In genomic region chr10:44640429-44640828, GRCh38 we compare ENCODE assay signal across 16 cellular contexts.
DNase-seq lines count a peak whose midpoint lies in the region; ATAC-seq and TF ChIP-seq lines count a peak whose summit lies in the region.
"Had no signal": no experiment of that assay in that cellular context is flagged by ENCODE, and none has a peak within 500 bp of the region (broad histone marks: within the 10 kb centered on the region; RNA-seq: fewer than 3 reads in every experiment).

No MANE protein-coding gene starts in this region.

- dilution Hi-C loops in IMR-90 (cut with HindIII; ENCODE audit: low sequenced_read_pairs, unreplicated experiment): no loop called here

- TF ChIP-seq POLR2A in IMR-90 (IDR thresholded peaks at IDR 0.05; ENCODE audit: low read depth, low read length) (no peak), spleen (IDR thresholded peaks at IDR 0.05) (no peak)

- no peaks in the 10 kb centered on the region for H3K36me3 ChIP-seq in IMR-90 (ENCODE audit: control insufficient read depth, insufficient read depth, low read length)
- no peaks in the 10 kb centered on the region for H3K36me3 ChIP-seq in PC-3 (ENCODE audit: low read depth, low read length)
- no peaks in the 10 kb centered on the region for H3K36me3 ChIP-seq in mucosa of descending colon (ENCODE audit: low read depth)
- no peaks in the 10 kb centered on the region for H3K36me3 ChIP-seq in CD4-positive, alpha-beta memory T cell (ENCODE audit: insufficient read depth, low read length)
- no peaks in the 10 kb centered on the region for H3K36me3 ChIP-seq in spleen

- no peaks in the 10 kb centered on the region; the same call in 1 of the 2 replicates for H3K9me1 ChIP-seq in IMR-90 (ENCODE audit: insufficient read depth, low read length)

- no peak overlapping the region for H3K4ac ChIP-seq in IMR-90 (ENCODE audit: low read depth, low read length)

- no peaks in the 10 kb centered on the region for H3K9me3 ChIP-seq in IMR-90 (ENCODE audit: control insufficient read depth, insufficient read depth, low read length)
- no peaks in the 10 kb centered on the region for H3K9me3 ChIP-seq in PC-3 (ENCODE audit: low read length)
- no peaks in the 10 kb centered on the region for H3K9me3 ChIP-seq in mucosa of descending colon
- no peaks in the 10 kb centered on the region for H3K9me3 ChIP-seq in CD4-positive, alpha-beta memory T cell (ENCODE audit: control insufficient read depth in 1 of 2, low read length in 2 of 2)
- peaks cover 0 to 24% (median 7%) of the 10 kb centered on the region in 8 donors for H3K9me3 ChIP-seq in spleen
- H3K9me3 ChIP-seq: A549 had no signal

- in situ Hi-C loops in IMR-90 (cut with MboI; ENCODE audit: low sequenced_read_pairs): no loop called here

- H2BK15ac ChIP-seq in IMR-90 (ENCODE audit: low read depth, low read length): no peak overlapping the region

- no peak overlapping the region for H3K56ac ChIP-seq in IMR-90 (ENCODE audit: extremely low read depth, insufficient read depth, low read length)

- H3K36me3 Mint-ChIP-seq in CD4-positive, alpha-beta memory T cell: no peaks in the 10 kb centered on the region
- H3K36me3 Mint-ChIP-seq in activated CD4-positive, alpha-beta memory T cell treated with anti-CD3 and anti-CD28 coated beads, Interleukin-2, amount 10 ng/mL, durations not matched to agents 7 days and 5 days (ENCODE audit: low read depth): no peaks in the 10 kb centered on the region

- H4K20me1 ChIP-seq in IMR-90 (ENCODE audit: insufficient read depth, low read length) (no peaks in the 10 kb centered on the region), PC-3 (ENCODE audit: low read length) (no peaks in the 10 kb centered on the region)

- H3K23ac ChIP-seq in IMR-90 (ENCODE audit: low read depth, low read length): no peak overlapping the region

- no peak overlapping the region for H4K5ac ChIP-seq in IMR-90 (ENCODE audit: low read depth, low read length)

- CTCF ChIA-PET in IMR-90 (lab: Yijun Ruan, JAX) (no interaction called here), PC-3 (lab: Charles Lee) (no interaction called here)
- CTCF ChIA-PET in CD4-positive, alpha-beta memory T cell (lab: Charles Lee; ENCODE audit: partially characterized antibody): no interaction called here
- CTCF ChIA-PET in activated CD4-positive, alpha-beta memory T cell treated with anti-CD3 and anti-CD28 coated beads, Interleukin-2, amount 10 ng/mL, durations not matched to agents 7 days and 5 days (lab: Charles Lee): no interaction called here

- H2AK5ac ChIP-seq in IMR-90 (ENCODE audit: low read depth, low read length): no peak overlapping the region; the same call in 1 of the 2 replicates

- no peak overlapping the region for H2BK5ac ChIP-seq in IMR-90 (ENCODE audit: low read depth, low read length, poor library complexity, severe bottlenecking)

- H3K4me2 ChIP-seq in IMR-90 (ENCODE audit: low read depth, low read length) (no peak overlapping the region), PC-3 (ENCODE audit: low read length) (no peak overlapping the region)
- H3K4me2 ChIP-seq: A549 had no signal

- H3K9me3 Mint-ChIP-seq in CD4-positive, alpha-beta memory T cell: peaks cover 0 to 8% (median 3%) of the 10 kb centered on the region in 8 donors
- no peaks in the 10 kb centered on the region for H3K9me3 Mint-ChIP-seq in activated CD4-positive, alpha-beta memory T cell treated with anti-CD3 and anti-CD28 coated beads, Interleukin-2, amount 10 ng/mL, durations not matched to agents 7 days and 5 days

- H3K18ac ChIP-seq in IMR-90 (ENCODE audit: low read depth, low read length): no peak overlapping the region

- peak; percentile 11 for DNase-seq in COLO668 (lab: John Stamatoyannopoulos, UW; ENCODE audit: unreplicated experiment)
- no peak for DNase-seq in IMR-90
- DNase-seq in PC-3: no peak
- DNase-seq in mucosa of descending colon: no peak
- no peak for DNase-seq in RPMI8226
- no peak for DNase-seq in CD4-positive, alpha-beta memory T cell
- no peak for DNase-seq in activated CD4-positive, alpha-beta memory T cell treated with anti-CD3 and anti-CD28 coated beads, Interleukin-2, amount 10 ng/mL, durations not matched to agents 7 days and 5 days
- DNase-seq in spleen: no peak
- DNase-seq: CD4-positive, alpha-beta T cell; COR-L47; DMS153; HCEC 1CT; HFFc6; KBM-7 had no signal

- H2AFZ ChIP-seq in IMR-90 (replicated peaks; ENCODE audit: low read length, poor library complexity) (peak overlapping the region; percentile 73), PC-3 (ENCODE audit: low read length) (peak overlapping the region; percentile 44; the same call in 1 of the 2 replicates)

- H3K14ac ChIP-seq in IMR-90 (replicated peaks; ENCODE audit: low read depth, low read length): no peak overlapping the region

- no peaks in the 10 kb centered on the region for H3F3A ChIP-seq in PC-3 (ENCODE audit: low read length, unreplicated experiment)

- H3K4me3 ChIP-seq in IMR-90 (ENCODE audit: insufficient read depth, low read depth, low read length) (no peak overlapping the region), PC-3 (ENCODE audit: low read length) (no peak overlapping the region), mucosa of descending colon (no peak overlapping the region), spleen (no peak overlapping the region)
- no peak overlapping the region for H3K4me3 ChIP-seq in CD4-positive, alpha-beta memory T cell (ENCODE audit: low read length in 2 of 2)
- H3K4me3 ChIP-seq: A549 had no signal

- no peak overlapping the region for H4K91ac ChIP-seq in IMR-90 (ENCODE audit: insufficient read depth, low read depth, low read length)

- no peak overlapping the region for H2BK120ac ChIP-seq in IMR-90 (ENCODE audit: low read depth, low read length)

- POLR2A ChIA-PET in IMR-90 (lab: Charles Lee; ENCODE audit: unreplicated experiment): no interaction called here
- POLR2A ChIA-PET in PC-3 (lab: Charles Lee; ENCODE audit: unreplicated experiment): no interaction called here
- POLR2A ChIA-PET in CD4-positive, alpha-beta memory T cell (lab: Charles Lee; ENCODE audit: partially characterized antibody): no interaction called here
- POLR2A ChIA-PET in activated CD4-positive, alpha-beta memory T cell treated with anti-CD3 and anti-CD28 coated beads, Interleukin-2, amount 10 ng/mL, durations not matched to agents 7 days and 5 days (lab: Charles Lee): no interaction called here

- H3K27me3 ChIP-seq in IMR-90 (ENCODE audit: control insufficient read depth, insufficient read depth, low read length) (no peaks in the 10 kb centered on the region), PC-3 (ENCODE audit: low read length) (no peaks in the 10 kb centered on the region), spleen (replicated peaks in 1 of 7) (peaks cover 0 to 4% (median 0%) of the 10 kb centered on the region in 7 donors)
- no peaks in the 10 kb centered on the region for H3K27me3 ChIP-seq in CD4-positive, alpha-beta memory T cell (ENCODE audit: insufficient read depth, low read length)

- H3K4me1 ChIP-seq in IMR-90 (ENCODE audit: control insufficient read depth, insufficient read depth, low read length) (no peaks in the 10 kb centered on the region), PC-3 (ENCODE audit: insufficient read depth, low read length) (peaks cover 21% of the 10 kb centered on the region), mucosa of descending colon (ENCODE audit: low read depth) (no peaks in the 10 kb centered on the region), spleen (no peaks in the 10 kb centered on the region)
- H3K4me1 ChIP-seq in CD4-positive, alpha-beta memory T cell (ENCODE audit: insufficient read depth, low read length): no peaks in the 10 kb centered on the region
- H3K4me1 ChIP-seq: A549 had no signal

- 0 out of 2 replicates have a peak, but pooled peaks cover 3% of the 10 kb centered on the region for H3K9me2 ChIP-seq in PC-3 (replicated peaks; ENCODE audit: low read length)

- H4K8ac ChIP-seq in IMR-90 (ENCODE audit: low read depth in 2 of 2, low read length in 2 of 2): no peak overlapping the region

- H3K4me3 Mint-ChIP-seq in CD4-positive, alpha-beta memory T cell: no peak overlapping the region
- H3K4me3 Mint-ChIP-seq in activated CD4-positive, alpha-beta memory T cell treated with anti-CD3 and anti-CD28 coated beads, Interleukin-2, amount 10 ng/mL, durations not matched to agents 7 days and 5 days: no peak overlapping the region
- H3K4me3 Mint-ChIP-seq: CD4-positive, alpha-beta T cell; HFFc6 had no signal

- no peak for TF ChIP-seq CTCF in IMR-90 (conservative IDR thresholded peaks at IDR 0.05; ENCODE audit: low read depth, low read length)
- TF ChIP-seq CTCF in PC-3 (conservative IDR thresholded peaks at IDR 0.05; ENCODE audit: low read depth, low read length): no peak
- TF ChIP-seq CTCF in mucosa of descending colon (IDR thresholded peaks at IDR 0.05): no peak
- no peak for TF ChIP-seq CTCF in spleen (IDR thresholded peaks at IDR 0.05 in 8 of 11, conservative IDR thresholded peaks at IDR 0.05 in 3 of 11)

- BruUV-seq in IMR-90 (replicated peaks; lab: Mats Ljungman, UMichigan) (no TSS peak), PC-3 (replicated peaks; lab: Mats Ljungman, UMichigan) (no TSS peak)

- H3K9ac ChIP-seq in IMR-90 (ENCODE audit: low read depth, low read length) (no peak overlapping the region), PC-3 (ENCODE audit: low read length) (no peak overlapping the region)

- H3K27me3 Mint-ChIP-seq in CD4-positive, alpha-beta memory T cell: no peaks in the 10 kb centered on the region
- no peaks in the 10 kb centered on the region for H3K27me3 Mint-ChIP-seq in activated CD4-positive, alpha-beta memory T cell treated with anti-CD3 and anti-CD28 coated beads, Interleukin-2, amount 10 ng/mL, durations not matched to agents 7 days and 5 days

- H3K4me1 Mint-ChIP-seq in CD4-positive, alpha-beta memory T cell: peaks cover 0 to 2% (median 0%) of the 10 kb centered on the region in 4 donors
- no peaks in the 10 kb centered on the region for H3K4me1 Mint-ChIP-seq in activated CD4-positive, alpha-beta memory T cell treated with anti-CD3 and anti-CD28 coated beads, Interleukin-2, amount 10 ng/mL, durations not matched to agents 7 days and 5 days

- no peak overlapping the region for H3K27ac Mint-ChIP-seq in CD4-positive, alpha-beta memory T cell
- H3K27ac Mint-ChIP-seq in activated CD4-positive, alpha-beta memory T cell treated with anti-CD3 and anti-CD28 coated beads, Interleukin-2, amount 10 ng/mL, durations not matched to agents 7 days and 5 days: no peak overlapping the region
- H3K27ac Mint-ChIP-seq: CD4-positive, alpha-beta T cell; HFFc6 had no signal

- H2AK9ac ChIP-seq in IMR-90 (replicated peaks; ENCODE audit: low read depth, low read length, poor library complexity): no peak overlapping the region

- no peak overlapping the region for H3K27ac ChIP-seq in IMR-90 (ENCODE audit: insufficient read depth, low read length)
- no peak overlapping the region for H3K27ac ChIP-seq in PC-3 (ENCODE audit: low read length)
- no peak overlapping the region for H3K27ac ChIP-seq in CD4-positive, alpha-beta memory T cell (ENCODE audit: low read depth, low read length)
- H3K27ac ChIP-seq in spleen: no peak overlapping the region
- H3K27ac ChIP-seq: A549, HL-60 had no signal

- intact Hi-C loops in IMR-90 (cut with micrococcal nuclease) (no loop called here), PC-3 (cut with micrococcal nuclease) (no loop called here), mucosa of descending colon (cut with DNase I, micrococcal nuclease) (no loop called here), spleen (cut with DNase I; ENCODE audit: low total_unique reads) (no loop called here)
- intact Hi-C loops in CD4-positive, alpha-beta memory T cell (cut with micrococcal nuclease): no loop called here

- no peak overlapping the region for H2BK20ac ChIP-seq in IMR-90 (ENCODE audit: low read depth, low read length)

- ATAC-seq in IMR-90 (ENCODE audit: low read depth) (no peak), PC-3 (no peak), mucosa of descending colon (peak; percentile 28)
- ATAC-seq: A549 had no signal

- H3K79me1 ChIP-seq in IMR-90 (ENCODE audit: low read depth in 1 of 2, low read length in 2 of 2): no peaks in the 10 kb centered on the region

- no peak for TF ChIP-seq RAD21 in IMR-90 (IDR thresholded peaks at IDR 0.05; ENCODE audit: low read length)

- WGBS in IMR-90 (ENCODE audit: extremely low coverage in 2 of 2, insufficient read length in 1 of 2), 2 experiments: no CpG with 5 or more reads among the region's 7 CpGs
- WGBS in spleen, 5 donors: 58 to 65% (median 62%) methylated on average over 7 of the region's 7 CpGs

- H3K79me2 ChIP-seq in PC-3 (ENCODE audit: low read length): no peaks in the 10 kb centered on the region
